In genomic region chr10:130757271-130757670, GRCh38 we compare ENCODE assay signal across 21 cellular contexts.
DNase-seq lines count a peak whose midpoint lies in the region; ATAC-seq and TF ChIP-seq lines count a peak whose summit lies in the region.
"Had no signal": no experiment of that assay in that cellular context is flagged by ENCODE, and none has a peak within 500 bp of the region (broad histone marks: within the 10 kb centered on the region; RNA-seq: fewer than 3 reads in every experiment).

No MANE protein-coding gene starts in this region.

- DNase-seq in activated effector memory CD4-positive, alpha-beta T cell treated with anti-CD3 and anti-CD28 coated beads, Interleukin-2, amount 50 U/mL, for 16 hours, result peak; percentile 54
- DNase-seq in activated effector memory CD4-positive, alpha-beta T cell treated with Interleukin-2 at 50 U/mL for 16 hours, result no peak
- peak; percentile 46 for DNase-seq in posterior vena cava (ENCODE audit: low spot score)
- peak; percentile 33 to 50 for DNase-seq in suprapubic skin (ENCODE audit: low spot score in 2 of 2)
- DNase-seq in SIG-M5 treated with dmso at 0.1 percent for 504 hours (lab: John Stamatoyannopoulos, UW; ENCODE audit: unreplicated experiment), result no peak
- DNase-seq in H4 (ENCODE audit: low spot score), result no peak
- DNase-seq: C1 segment of cervical spinal cord; CD4-positive, alpha-beta memory T cell; GOT3; HCEC 1CT; MM.1S; NCI-H2029; NCI-H446; NCI-H524 treated with DMSO at 0.1 percent for 48 hours; SHP77 treated with DMSO at 0.1 percent for 48 hours had no signal

- no peaks in the 10 kb centered on the region for H3K27me3 ChIP-seq in BLaER1 treated with 17β-estradiol and CSF1 and Interleukin-3, amounts not matched to agents 10 nM and 100 nM
- peaks cover 6% of the 10 kb centered on the region for H3K27me3 ChIP-seq in suprapubic skin

- no peak for TF ChIP-seq EP300 in suprapubic skin (IDR thresholded peaks at IDR 0.05)

- no peak for ATAC-seq in GM21423 (IDR thresholded peaks at IDR 0.05; ENCODE audit: unreplicated experiment)
- ATAC-seq: Panc1 had no signal

- no peaks in the 10 kb centered on the region for H4K20me1 ChIP-seq in BLaER1 treated with 17β-estradiol and CSF1 and Interleukin-3, amounts not matched to agents 10 nM and 100 nM

- H3K4me3 ChIP-seq in BLaER1 treated with 17β-estradiol and CSF1 and Interleukin-3, amounts not matched to agents 10 nM and 100 nM, result no peak overlapping the region
- H3K4me3 ChIP-seq in suprapubic skin, result no peak overlapping the region

- peak overlapping the region in 8 of 11 experiments; percentile 1 to 33 (median 24); a peak in 9 of 22 replicates for H3K4me2 ChIP-seq in BLaER1 treated with 17β-estradiol and CSF1 and Interleukin-3, amounts not matched to agents 10 nM and 100 nM
- H3K4me2 ChIP-seq: KMS-11 had no signal

- 49% methylated on average over 5 of the region's 5 CpGs for WGBS in suprapubic skin

- no peaks in the 10 kb centered on the region for H3K36me3 ChIP-seq in BLaER1 treated with 17β-estradiol and CSF1 and Interleukin-3, amounts not matched to agents 10 nM and 100 nM
- H3K36me3 ChIP-seq in suprapubic skin, result no peaks in the 10 kb centered on the region

- H3K9ac ChIP-seq in BLaER1 treated with 17β-estradiol and CSF1 and Interleukin-3, amounts not matched to agents 10 nM and 100 nM, result no peak overlapping the region
- H3K9ac ChIP-seq: KMS-11 had no signal

- TF ChIP-seq CTCF in suprapubic skin (IDR thresholded peaks at IDR 0.05), result no peak

- TF ChIP-seq POLR2A in suprapubic skin (IDR thresholded peaks at IDR 0.05), result no peak

- H3K9me3 ChIP-seq in BLaER1 treated with 17β-estradiol and CSF1 and Interleukin-3, amounts not matched to agents 10 nM and 100 nM (replicated peaks in 1 of 11), result peaks cover 0 to 20% (median 12%) of the 10 kb centered on the region in 11 experiments; a peak in 16 of 22 replicates
- H3K9me3 ChIP-seq in suprapubic skin, result no peaks in the 10 kb centered on the region
- H3K9me3 ChIP-seq: Caco-2 had no signal

- intact Hi-C loops in posterior vena cava (cut with DNase I), result no loop called here

- no peak overlapping the region for H3K27ac ChIP-seq in BLaER1 treated with 17β-estradiol and CSF1 and Interleukin-3, amounts not matched to agents 10 nM and 100 nM
- H3K27ac ChIP-seq in suprapubic skin, result no peak overlapping the region
- H3K27ac ChIP-seq: KMS-11, RWPE1 had no signal

- H3K4me1 ChIP-seq in BLaER1 treated with 17β-estradiol and CSF1 and Interleukin-3, amounts not matched to agents 10 nM and 100 nM, result peaks cover 0 to 17% (median 9%) of the 10 kb centered on the region in 10 experiments; a peak in 10 of 20 replicates
- no peaks in the 10 kb centered on the region for H3K4me1 ChIP-seq in suprapubic skin
- H3K4me1 ChIP-seq: Caco-2 had no signal

Comparison
In these comparisons a context has a peak if more than half of its experiments do, and no peak if none do; other contexts are left out.
1. DNase-seq: peak in activated effector memory CD4-positive, alpha-beta T cell treated with anti-CD3 and anti-CD28 coated beads, Interleukin-2, amount 50 U/mL, for 16 hours (single experiment), posterior vena cava (single experiment) and suprapubic skin (2 of 2); none in activated effector memory CD4-positive, alpha-beta T cell treated with Interleukin-2 at 50 U/mL for 16 hours (single experiment), SIG-M5 treated with dmso at 0.1 percent for 504 hours (single experiment) and H4 (single experiment).